1 cellular context compared by ENCODE assay signal in the genomic region with DNA sequence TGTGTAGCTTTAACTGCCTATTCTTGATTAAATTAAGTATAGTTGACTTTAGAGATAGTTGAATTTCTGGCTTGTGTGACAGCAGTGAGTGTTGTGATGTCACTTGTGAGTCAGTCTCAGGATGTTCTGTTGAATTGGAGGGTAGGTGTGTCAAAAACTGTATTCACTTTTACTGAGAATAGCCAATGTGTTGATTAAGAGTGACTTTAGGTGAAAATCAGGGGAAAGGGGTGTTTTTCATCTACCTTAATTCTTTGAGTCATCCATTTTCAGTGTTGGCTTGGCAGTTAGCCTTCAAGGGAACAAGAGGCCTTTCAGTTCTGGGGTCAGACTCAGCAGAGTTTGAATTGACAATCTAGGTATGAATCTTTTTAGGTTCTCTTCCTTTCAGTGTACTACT.
TF ChIP-seq lines count a peak whose summit lies in the region.

No MANE protein-coding gene starts in this region.

TF ChIP-seq in GM12878, 131 proteins besides CTCF, POLR2A, EP300 and RAD21 (continued from another document):
- TF ChIP-seq, protein P1, sequence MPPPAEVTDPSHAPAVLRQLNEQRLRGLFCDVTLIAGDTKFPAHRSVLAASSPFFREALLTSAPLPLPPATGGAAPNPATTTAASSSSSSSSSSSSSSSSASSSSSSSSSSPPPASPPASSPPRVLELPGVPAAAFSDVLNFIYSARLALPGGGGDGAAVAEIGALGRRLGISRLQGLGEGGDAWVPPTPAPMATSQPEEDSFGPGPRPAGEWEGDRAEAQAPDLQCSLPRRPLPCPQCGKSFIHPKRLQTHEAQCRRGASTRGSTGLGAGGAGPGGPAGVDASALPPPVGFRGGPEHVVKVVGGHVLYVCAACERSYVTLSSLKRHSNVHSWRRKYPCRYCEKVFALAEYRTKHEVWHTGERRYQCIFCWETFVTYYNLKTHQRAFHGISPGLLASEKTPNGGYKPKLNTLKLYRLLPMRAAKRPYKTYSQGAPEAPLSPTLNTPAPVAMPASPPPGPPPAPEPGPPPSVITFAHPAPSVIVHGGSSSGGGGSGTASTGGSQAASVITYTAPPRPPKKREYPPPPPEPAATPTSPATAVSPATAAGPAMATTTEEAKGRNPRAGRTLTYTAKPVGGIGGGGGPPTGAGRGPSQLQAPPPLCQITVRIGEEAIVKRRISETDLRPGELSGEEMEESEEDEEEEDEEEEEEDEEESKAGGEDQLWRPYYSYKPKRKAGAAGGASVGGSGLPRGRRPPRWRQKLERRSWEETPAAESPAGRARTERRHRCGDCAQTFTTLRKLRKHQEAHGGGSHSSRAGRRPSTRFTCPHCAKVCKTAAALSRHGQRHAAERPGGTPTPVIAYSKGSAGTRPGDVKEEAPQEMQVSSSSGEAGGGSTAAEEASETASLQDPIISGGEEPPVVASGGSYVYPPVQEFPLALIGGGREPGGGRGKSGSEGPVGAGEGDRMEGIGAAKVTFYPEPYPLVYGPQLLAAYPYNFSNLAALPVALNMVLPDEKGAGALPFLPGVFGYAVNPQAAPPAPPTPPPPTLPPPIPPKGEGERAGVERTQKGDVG (CRISPR knock-in tag; IDR thresholded peaks at IDR 0.05): no peak
- no peak for TF ChIP-seq HCFC1 (IDR thresholded peaks at IDR 0.05; ENCODE audit: low read length)
